In genomic region chr11:65439331-65440181, GRCh38 we compare ENCODE assay signal across 9 cellular contexts. TPM values are rescaled to one million over a fixed set of nuclear protein-coding genes. Genes with fewer than 3 reads are reported as not detected.
DNase-seq lines count a peak whose midpoint lies in the region; ATAC-seq and TF ChIP-seq lines count a peak whose summit lies in the region.
"Had no signal": no experiment of that assay in that cellular context is flagged by ENCODE, and none has a peak within 500 bp of the region (broad histone marks: within the 10 kb centered on the region; RNA-seq: fewer than 3 reads in every experiment).

No MANE protein-coding gene starts in this region.

- intact Hi-C loops in sciatic nerve (cut with DNase I): no loop called here

- H3K9me3 Mint-ChIP-seq in mesothelial cell of epicardium: no peaks in the 10 kb centered on the region

- no peaks in the 10 kb centered on the region for H3K9me2 ChIP-seq in SK-N-SH

- peaks cover 98% of the 10 kb centered on the region for H3K79me2 ChIP-seq in SK-N-SH (ENCODE audit: insufficient read depth)

- no peaks in the 10 kb centered on the region for H3K27me3 Mint-ChIP-seq in mesothelial cell of epicardium (ENCODE audit: low read depth)

- no peak for TF ChIP-seq RAD21 in SK-N-SH (IDR thresholded peaks at IDR 0.05; ENCODE audit: low read length)

- no peak overlapping the region for H3K27ac Mint-ChIP-seq in mesothelial cell of epicardium

- TF ChIP-seq EP300 in SK-N-SH (IDR thresholded peaks at IDR 0.05; ENCODE audit: borderline replicate concordance in 1 of 2, low read depth in 1 of 2, low read length in 1 of 2): no peak

- peak overlapping the region; percentile 24; the same call in 1 of the 2 replicates for H3K9ac ChIP-seq in SK-N-SH

- POLR2A ChIA-PET in SK-N-SH (lab: Yijun Ruan, JAX): interaction anchor here (0.7 to 1.0 kb wide), 2 partner anchors 15 to 18 kb away, joined by 3 to 4 read pairs; no protein-coding TSS in a partner anchor

- H3K4me2 ChIP-seq in SK-N-SH: peak overlapping the region; percentile 49; the same call in 1 of the 2 replicates

- H3F3A ChIP-seq in SK-N-SH (replicated peaks; ENCODE audit: insufficient read depth): peaks cover 99% of the 10 kb centered on the region

- H3K9me3 ChIP-seq in SK-N-SH: no peaks in the 10 kb centered on the region

- peaks cover 3 to 24% of the 10 kb centered on the region in 2 experiments; a peak in 3 of 4 replicates for H3K4me1 ChIP-seq in SK-N-SH (ENCODE audit: control insufficient read depth in 1 of 2, insufficient read depth in 2 of 2, low read depth in 1 of 2, low read length in 1 of 2)

- peaks cover 59 to 92% of the 10 kb centered on the region in 2 experiments for H3K36me3 ChIP-seq in SK-N-SH (replicated peaks in 1 of 2; ENCODE audit: control insufficient read depth in 1 of 2, insufficient read depth in 2 of 2, low read length in 1 of 2)

- no peak overlapping the region for H2AFZ ChIP-seq in SK-N-SH (ENCODE audit: low read depth)

- no peak overlapping the region for H3K4me3 Mint-ChIP-seq in mesothelial cell of epicardium

- DNase-seq in EL (peak; percentile 10), SK-N-SH (no peak), epithelial cell of prostate (ENCODE audit: low read depth, low spot score) (no peak), sciatic nerve (ENCODE audit: low spot score) (peak; percentile 49), mesothelial cell of epicardium (ENCODE audit: low spot score in 2 of 2, unreplicated experiment in 2 of 2) (no peak)
- no peak for DNase-seq in stimulated activated CD4-positive, alpha-beta T cell treated with anti-CD3 and anti-CD28 coated beads, Interleukin-2, amount 100 ng/mL, for 48 hours
- DNase-seq: stimulated activated CD4-positive, alpha-beta T cell treated with anti-CD3 and anti-CD28 coated beads, Interleukin-12 subunit alpha, Interleukin-12 subunit beta, amount 100 ng/mL, for 4 hours had no signal

- ATAC-seq in sciatic nerve (no peak), HG03378 (IDR thresholded peaks at IDR 0.05; ENCODE audit: unreplicated experiment) (no peak), GM21717 (IDR thresholded peaks at IDR 0.05; ENCODE audit: unreplicated experiment) (no peak)

- H3K27ac ChIP-seq in SK-N-SH (ENCODE audit: low read depth in 2 of 2, low read length in 1 of 2) (peak overlapping the region in 1 of 2 experiments; percentile 100; a peak in 3 of 4 replicates), epithelial cell of prostate (peak overlapping the region; percentile 67)

- H3K27me3 ChIP-seq in SK-N-SH (ENCODE audit: insufficient read depth): no peaks in the 10 kb centered on the region

- CTCF ChIA-PET in SK-N-SH (lab: Yijun Ruan, JAX): no interaction called here

- no peak overlapping the region for H3K4me3 ChIP-seq in SK-N-SH (ENCODE audit: low read depth in 2 of 2, low read length in 1 of 2)

- peaks cover 99% of the 10 kb centered on the region for H4K20me1 ChIP-seq in SK-N-SH (ENCODE audit: insufficient read depth)

- TF ChIP-seq CTCF in SK-N-SH (IDR thresholded peaks at IDR 0.05): no peak
- no peak for TF ChIP-seq CTCF in mesothelial cell of epicardium (IDR thresholded peaks at IDR 0.05; ENCODE audit: unreplicated experiment)

- peaks cover 24% of the 10 kb centered on the region for H3K4me1 Mint-ChIP-seq in mesothelial cell of epicardium

- H3K36me3 Mint-ChIP-seq in mesothelial cell of epicardium: peaks cover 39% of the 10 kb centered on the region

- 87% methylated on average over 7 of the region's 7 CpGs for WGBS in SK-N-SH (ENCODE audit: low lambda C conversion rate)

TF ChIP-seq in SK-N-SH, 30 proteins besides CTCF, POLR2A, EP300 and RAD21:
- TF ChIP-seq USF1 (IDR thresholded peaks at IDR 0.05; ENCODE audit: borderline replicate concordance, low read depth): no peak
- TF ChIP-seq POLR2AphosphoS5 (IDR thresholded peaks at IDR 0.05; ENCODE audit: low read depth, low read length): peak; percentile 47; the same call in 1 of the 2 replicates

RNA-seq across cellular contexts. Expression of gene NEAT1, which starts 17.0 kb away (rescaled TPM):
- polyA plus RNA-seq in SK-N-SH (2012; rRNA removed): 435 and 479 TPM in 2 replicates
- 93.7 and 99.2 TPM in 2 replicates for polyA plus RNA-seq in SK-N-SH (2012; cell fraction: cytosol; rRNA removed)
- 3,897 and 4,476 TPM in 2 replicates for polyA plus RNA-seq in SK-N-SH (2012; cell fraction: nucleus; rRNA removed)
- total RNA-seq in sciatic nerve (1,255 TPM), mesothelial cell of epicardium (236 to 269 TPM (median 246 TPM) in 3 replicates)

RNA-seq across cellular contexts. Expression of gene FRMD8, which starts 53.1 kb away (rescaled TPM):
- polyA plus RNA-seq in SK-N-SH (2012; rRNA removed): 17.4 and 19.0 TPM in 2 replicates
- 8.0 and 14.0 TPM in 2 replicates for polyA plus RNA-seq in SK-N-SH (2012; cell fraction: cytosol; rRNA removed)
- polyA plus RNA-seq in SK-N-SH (2012; cell fraction: nucleus; rRNA removed): 32.3 and 58.1 TPM in 2 replicates
- total RNA-seq in sciatic nerve: 65.9 TPM
- 23.5 to 26.4 TPM (median 25.0 TPM) in 3 replicates for total RNA-seq in mesothelial cell of epicardium

RNA-seq across cellular contexts. Expression of gene SLC25A45, which starts 57.1 kb away (rescaled TPM):
- 3.1 and 3.6 TPM in 2 replicates for polyA plus RNA-seq in SK-N-SH (2012; rRNA removed)
- polyA plus RNA-seq in SK-N-SH (2012; cell fraction: cytosol; rRNA removed): 1.2 and 1.8 TPM in 2 replicates
- polyA plus RNA-seq in SK-N-SH (2012; cell fraction: nucleus; rRNA removed): 13.7 and 17.4 TPM in 2 replicates
- total RNA-seq in sciatic nerve (12.0 TPM), mesothelial cell of epicardium (3.9 to 4.7 TPM (median 4.7 TPM) in 3 replicates)

RNA-seq across cellular contexts. Expression of gene MALAT1, which starts 59.3 kb away (rescaled TPM):
- 285 and 510 TPM in 2 replicates for polyA plus RNA-seq in SK-N-SH (2012; rRNA removed)
- 23.6 and 25.7 TPM in 2 replicates for polyA plus RNA-seq in SK-N-SH (2012; cell fraction: cytosol; rRNA removed)
- polyA plus RNA-seq in SK-N-SH (2012; cell fraction: nucleus; rRNA removed): 1,545 and 2,619 TPM in 2 replicates
- 14,857 TPM for total RNA-seq in sciatic nerve
- total RNA-seq in mesothelial cell of epicardium: 15,343 to 16,172 TPM (median 16,018 TPM) in 3 replicates

Comparison
In these comparisons a context has a peak if more than half of its experiments do, and no peak if none do; other contexts are left out.
1. DNase-seq: peak in EL (single experiment) and sciatic nerve (single experiment); none in SK-N-SH (single experiment), epithelial cell of prostate (single experiment), stimulated activated CD4-positive, alpha-beta T cell treated with anti-CD3 and anti-CD28 coated beads, Interleukin-2, amount 100 ng/mL, for 48 hours (0 of 2) and mesothelial cell of epicardium (0 of 2).